ENCODE assay signal across 8 cellular contexts in the genomic region with DNA sequence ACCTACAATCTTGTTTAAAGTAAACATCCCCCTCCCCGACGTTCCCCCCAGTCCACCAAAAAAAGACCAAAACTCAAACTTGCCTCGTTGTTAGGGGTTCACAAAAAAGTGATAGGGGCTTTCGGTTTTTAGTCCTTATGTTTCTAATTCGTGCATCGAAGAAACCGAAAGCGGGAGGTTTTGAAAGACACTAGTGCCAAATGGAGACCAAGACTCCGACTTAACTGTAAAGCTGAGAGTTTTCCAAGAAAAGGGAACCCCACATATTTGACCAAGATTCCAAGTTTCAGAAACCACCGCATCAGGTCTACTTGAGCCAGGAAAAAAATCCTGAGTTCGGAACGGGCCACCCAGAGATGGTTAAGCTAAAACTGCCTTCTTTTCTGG. TPM values are rescaled to one million over a fixed set of nuclear protein-coding genes. Genes with fewer than 3 reads are reported as not detected.
DNase-seq lines count a peak whose midpoint lies in the region; ATAC-seq and TF ChIP-seq lines count a peak whose summit lies in the region.

No MANE protein-coding gene starts in this region.

- peak overlapping the region; percentile 77 to 81 (median 80) for H3K27ac ChIP-seq in Peyer's patch

- H3K27me3 ChIP-seq in Peyer's patch: no peaks in the 10 kb centered on the region

- peaks cover 0 to 28% (median 0%) of the 10 kb centered on the region in 3 donors for H3K36me3 ChIP-seq in Peyer's patch

- H3K4me3 ChIP-seq in Peyer's patch: peak overlapping the region; percentile 73 to 96 (median 84)
- peak overlapping the region; percentile 88 for H3K4me3 ChIP-seq in epithelial cell of esophagus (ENCODE audit: low read length)

- TF ChIP-seq POLR2A in Peyer's patch (IDR thresholded peaks at IDR 0.05): no peak

- DNase-seq in GM03348 (ENCODE audit: low spot score) (peak; percentile 6), Peyer's patch (no peak), epithelial cell of esophagus (ENCODE audit: low read depth) (no peak), pons (ENCODE audit: low spot score) (peak; percentile 29), DMS79 (lab: John Stamatoyannopoulos, UW) (no peak)
- DNase-seq in NK-92 treated with Interleukin-12 subunit alpha and Interleukin-12 subunit beta, amount 100 ng/mL, for 24 hours (lab: John Stamatoyannopoulos, UW): no peak

- H3K9me3 ChIP-seq in Peyer's patch: no peaks in the 10 kb centered on the region

- no peak for TF ChIP-seq CTCF in Peyer's patch (IDR thresholded peaks at IDR 0.05)
- TF ChIP-seq CTCF in epithelial cell of esophagus (IDR thresholded peaks at IDR 0.05; ENCODE audit: insufficient read depth, low read depth, low read length, missing control alignments): no peak

- peaks cover 0 to 49% (median 3%) of the 10 kb centered on the region in 4 donors for H3K4me1 ChIP-seq in Peyer's patch

- ATAC-seq in GM18498 (IDR thresholded peaks at IDR 0.05; ENCODE audit: unreplicated experiment): no peak
- ATAC-seq in HG03457 (IDR thresholded peaks at IDR 0.05; ENCODE audit: unreplicated experiment): no peak

RNA-seq across cellular contexts. Expression of a gene that starts 0.5 kb away (rescaled TPM):
- 10 to 100 TPM; 28.1 to 66.8 (median 55.8) TPM for total RNA-seq in Peyer's patch

RNA-seq across cellular contexts. Expression of a gene that starts 0.7 kb away (rescaled TPM):
- total RNA-seq in Peyer's patch: 10 to 100 TPM; 27.8 to 46.2 (median 30.7) TPM

RNA-seq across cellular contexts. Expression of a gene that starts 19.6 kb away (rescaled TPM):
- 10 to 100 TPM in 3 of 4 donors, 1 to 10 TPM in 1; 8.3 to 15.1 (median 11.3) TPM for total RNA-seq in Peyer's patch

Comparison
In these comparisons a context has a peak if more than half of its experiments do, and no peak if none do; other contexts are left out.
1. DNase-seq: peak in GM03348 (single experiment) and pons (single experiment); none in Peyer's patch (0 of 3), epithelial cell of esophagus (single experiment), NK-92 treated with Interleukin-12 subunit alpha and Interleukin-12 subunit beta, amount 100 ng/mL, for 24 hours (single experiment) and DMS79 (single experiment).